In the genomic region with DNA sequence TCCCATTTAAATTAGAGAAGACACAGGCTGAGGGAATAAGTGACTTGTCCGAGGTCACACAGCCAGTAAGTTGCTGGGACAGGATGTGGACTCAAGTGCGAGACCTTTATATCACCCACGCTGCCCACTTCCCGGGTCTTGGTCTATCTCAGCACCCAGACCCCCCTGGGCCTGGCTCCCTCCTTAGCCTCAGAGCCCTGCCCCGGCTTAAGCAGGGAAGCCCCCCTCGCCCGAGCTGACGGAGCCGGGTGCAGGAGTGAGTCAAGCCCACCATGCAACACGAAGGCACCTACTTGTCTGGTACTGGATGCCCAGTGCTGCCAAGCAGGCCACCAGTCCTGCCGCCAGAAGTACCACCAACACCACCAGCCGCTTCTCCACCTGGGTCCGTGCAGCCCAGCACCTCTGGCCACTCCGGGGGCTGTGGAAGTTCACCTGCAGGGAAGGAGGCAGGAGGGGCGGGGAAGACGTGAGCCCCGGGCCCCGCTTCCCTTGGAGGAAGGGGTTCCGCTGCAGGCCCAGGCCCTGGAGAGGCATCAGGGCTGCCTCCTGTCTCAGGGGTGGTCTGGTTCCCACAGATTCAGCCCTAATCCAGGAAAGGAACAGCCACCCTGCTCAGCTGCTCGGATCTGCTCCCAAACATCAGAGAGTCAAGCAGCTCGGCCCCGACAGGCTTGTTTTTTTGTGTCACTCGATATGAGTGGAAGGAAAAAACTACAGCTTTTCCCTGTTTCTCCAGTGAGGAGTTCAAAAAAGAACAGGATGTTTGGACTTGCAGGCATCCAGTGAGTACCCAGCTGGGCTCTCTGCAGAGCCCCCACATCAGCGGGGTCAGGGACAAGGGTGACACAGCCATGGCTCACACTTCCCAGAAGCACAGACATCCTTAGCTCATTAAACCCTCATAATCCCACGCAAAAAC, we compare ENCODE assay signal across 9 cellular contexts. TPM values are rescaled to one million over a fixed set of nuclear protein-coding genes. Genes with fewer than 3 reads are reported as not detected.
DNase-seq lines count a peak whose midpoint lies in the region; ATAC-seq and TF ChIP-seq lines count a peak whose summit lies in the region.
"Had no signal": no experiment of that assay in that cellular context is flagged by ENCODE, and none has a peak within 500 bp of the region (broad histone marks: within the 10 kb centered on the region; RNA-seq: fewer than 3 reads in every experiment).

No MANE protein-coding gene starts in this region.

- peaks cover 28% of the 10 kb centered on the region for H3K36me3 Mint-ChIP-seq in effector memory CD8-positive, alpha-beta T cell (ENCODE audit: insufficient read depth)
- H3K36me3 Mint-ChIP-seq in natural killer cell treated with Interleukin-12 subunit alpha and Interleukin-12 subunit beta and Interleukin-15 and Interleukin-18, amount 100 ng/mL, for 72 hours = peaks cover 4% of the 10 kb centered on the region

- peak overlapping the region; percentile 64 for H3K27ac ChIP-seq in cardiac muscle cell
- H3K27ac ChIP-seq in urinary bladder (ENCODE audit: low read depth) = peak overlapping the region; percentile 71

- peaks cover 30 to 32% of the 10 kb centered on the region in 2 donors for H3K4me1 Mint-ChIP-seq in effector memory CD8-positive, alpha-beta T cell (ENCODE audit: low read depth in 2 of 2)
- H3K4me1 Mint-ChIP-seq in natural killer cell treated with Interleukin-12 subunit alpha and Interleukin-12 subunit beta and Interleukin-15 and Interleukin-18, amount 100 ng/mL, for 72 hours (ENCODE audit: low read depth in 2 of 2) = peaks cover 36 to 44% of the 10 kb centered on the region in 2 donors

- H3K9me3 Mint-ChIP-seq in effector memory CD8-positive, alpha-beta T cell = no peaks in the 10 kb centered on the region
- H3K9me3 Mint-ChIP-seq in natural killer cell treated with Interleukin-12 subunit alpha and Interleukin-12 subunit beta and Interleukin-15 and Interleukin-18, amount 100 ng/mL, for 72 hours = no peaks in the 10 kb centered on the region

- no peaks in the 10 kb centered on the region for H3K27me3 Mint-ChIP-seq in effector memory CD8-positive, alpha-beta T cell
- peaks cover 0 to 10% of the 10 kb centered on the region in 2 donors for H3K27me3 Mint-ChIP-seq in natural killer cell treated with Interleukin-12 subunit alpha and Interleukin-12 subunit beta and Interleukin-15 and Interleukin-18, amount 100 ng/mL, for 72 hours

- no peak for TF ChIP-seq CTCF in cardiac muscle cell (IDR thresholded peaks at IDR 0.05; ENCODE audit: low read depth, low read length)

- intact Hi-C loops in Right ventricle myocardium superior (cut with DNase I) = no loop called here

- H3K4me3 Mint-ChIP-seq in effector memory CD8-positive, alpha-beta T cell = peak overlapping the region; percentile 72 to 75
- H3K4me3 Mint-ChIP-seq in natural killer cell treated with Interleukin-12 subunit alpha and Interleukin-12 subunit beta and Interleukin-15 and Interleukin-18, amount 100 ng/mL, for 72 hours = peak overlapping the region; percentile 63

- DNase-seq in cardiac muscle cell (ENCODE audit: low read depth in 1 of 2, low spot score in 1 of 2) (no peak), Right ventricle myocardium superior (no peak), cerebellum (ENCODE audit: low spot score) (no peak), H4 (ENCODE audit: low spot score) (no peak)
- peak; percentile 35 to 39 (median 36) for DNase-seq in effector memory CD8-positive, alpha-beta T cell
- DNase-seq in natural killer cell treated with Interleukin-12 subunit alpha and Interleukin-12 subunit beta and Interleukin-15 and Interleukin-18, amount 100 ng/mL, for 72 hours (ENCODE audit: low spot score) = peak; percentile 83
- DNase-seq: stimulated activated CD4-positive, alpha-beta T cell treated with anti-CD3 and anti-CD28 coated beads, Interleukin-4, amount 100 ng/mL, for 4 hours had no signal

- ATAC-seq in Right ventricle myocardium superior (ENCODE audit: poor library complexity) = no peak
- peak; percentile 87 for ATAC-seq in effector memory CD8-positive, alpha-beta T cell (replicated peaks)
- ATAC-seq in natural killer cell treated with Interleukin-12 subunit alpha and Interleukin-12 subunit beta and Interleukin-15 and Interleukin-18, amount 100 ng/mL, for 72 hours = peak; percentile 89 to 92
- ATAC-seq in GM18519 (IDR thresholded peaks at IDR 0.05; ENCODE audit: low FRiP score, unreplicated experiment) = no peak

- H3K4me3 ChIP-seq in cardiac muscle cell (no peak overlapping the region), urinary bladder (ENCODE audit: low read depth, low read length) (no peak overlapping the region)

- H3K36me3 ChIP-seq in cardiac muscle cell (no peaks in the 10 kb centered on the region), urinary bladder (ENCODE audit: insufficient read depth) (no peaks in the 10 kb centered on the region)

- WGBS in urinary bladder = 73% methylated on average over 25 of the region's 25 CpGs

- H3K4me1 ChIP-seq in cardiac muscle cell (ENCODE audit: low read depth) (peaks cover 15% of the 10 kb centered on the region), urinary bladder (ENCODE audit: insufficient read depth) (no peaks in the 10 kb centered on the region)

- no peaks in the 10 kb centered on the region for H3K9me3 ChIP-seq in cardiac muscle cell (ENCODE audit: low read depth)

- H3K27me3 ChIP-seq in cardiac muscle cell = no peaks in the 10 kb centered on the region

- H3K27ac Mint-ChIP-seq in effector memory CD8-positive, alpha-beta T cell = peak overlapping the region; percentile 89 to 97
- peak overlapping the region in 1 of 2 donors; percentile 69 for H3K27ac Mint-ChIP-seq in natural killer cell treated with Interleukin-12 subunit alpha and Interleukin-12 subunit beta and Interleukin-15 and Interleukin-18, amount 100 ng/mL, for 72 hours

RNA-seq across cellular contexts. Expression of gene ECE1, which starts 11.1 kb away (rescaled TPM):
- total RNA-seq in cardiac muscle cell = 43.8 and 59.1 TPM in 2 replicates
- polyA plus RNA-seq in cardiac muscle cell = 42.4 and 57.8 TPM in 2 replicates
- 45.3 TPM for total RNA-seq in Right ventricle myocardium superior
- 10 to 100 TPM; 33.7 to 53.9 TPM for total RNA-seq in natural killer cell treated with Interleukin-12 subunit alpha and Interleukin-12 subunit beta and Interleukin-15 and Interleukin-18, amount 100 ng/mL, for 72 hours
- total RNA-seq in urinary bladder = 32.5 TPM
- polyA plus RNA-seq in urinary bladder = 121 TPM
- 12.6 TPM for total RNA-seq in cerebellum
- total RNA-seq in H4 (2014; rRNA removed; shearing (Covaris generic)) = 55.2 and 64.7 TPM in 2 replicates

Comparison
In these comparisons a context has a peak if more than half of its experiments do, and no peak if none do; other contexts are left out.
1. DNase-seq: peak in effector memory CD8-positive, alpha-beta T cell (3 of 3) and natural killer cell treated with Interleukin-12 subunit alpha and Interleukin-12 subunit beta and Interleukin-15 and Interleukin-18, amount 100 ng/mL, for 72 hours (single experiment); none in cardiac muscle cell (0 of 2), Right ventricle myocardium superior (single experiment), cerebellum (single experiment) and H4 (single experiment).
2. ATAC-seq: peak in effector memory CD8-positive, alpha-beta T cell (single experiment) and natural killer cell treated with Interleukin-12 subunit alpha and Interleukin-12 subunit beta and Interleukin-15 and Interleukin-18, amount 100 ng/mL, for 72 hours (2 of 2); none in Right ventricle myocardium superior (single experiment) and GM18519 (single experiment).